ENCODE assay signal across 9 cellular contexts in genomic region chr1:237901284-237901870, GRCh38. TPM values are rescaled to one million over a fixed set of nuclear protein-coding genes. Genes with fewer than 3 reads are reported as not detected.
A peak's percentile ranks its signal among the peaks of the same experiment; 100 is the strongest.
DNase-seq lines count a peak whose midpoint lies in the region; ATAC-seq and TF ChIP-seq lines count a peak whose summit lies in the region.
"Had no signal": no experiment of that assay in that cellular context is flagged by ENCODE, and none has a peak within 500 bp of the region (broad histone marks: within the 10 kb centered on the region; RNA-seq: fewer than 3 reads in every experiment).

No MANE protein-coding gene starts in this region.

- H3F3A ChIP-seq in PC-9 (ENCODE audit: insufficient read depth, low read depth) = no peaks in the 10 kb centered on the region

- peak overlapping the region; percentile 4 for H3K27ac Mint-ChIP-seq in Calu3 (ENCODE audit: unreplicated experiment)
- no peak overlapping the region for H3K27ac Mint-ChIP-seq in activated naive CD4-positive, alpha-beta T cell treated with anti-CD3 and anti-CD28 coated beads, Interleukin-2, amount 10 ng/mL, durations not matched to agents 7 days and 5 days
- H3K27ac Mint-ChIP-seq: dendritic cell treated with granulocyte-macrophage colony-stimulating factor and Interleukin-4, amounts not matched to agents 40 ng/mL and 50 ng/mL, for 4 days had no signal

- no peaks in the 10 kb centered on the region for H4K20me1 ChIP-seq in PC-9 (ENCODE audit: insufficient read depth)

- ATAC-seq in left cardiac atrium = peak; percentile 43 to 44
- no peak for ATAC-seq in GM21737 (IDR thresholded peaks at IDR 0.05; ENCODE audit: unreplicated experiment)

- H2AFZ ChIP-seq in PC-9 = no peak overlapping the region

- no peak overlapping the region for H3K4me3 Mint-ChIP-seq in Calu3 (ENCODE audit: low read depth, unreplicated experiment)
- H3K4me3 Mint-ChIP-seq in activated naive CD4-positive, alpha-beta T cell treated with anti-CD3 and anti-CD28 coated beads, Interleukin-2, amount 10 ng/mL, durations not matched to agents 7 days and 5 days = no peak overlapping the region
- H3K4me3 Mint-ChIP-seq: dendritic cell treated with granulocyte-macrophage colony-stimulating factor and Interleukin-4, amounts not matched to agents 40 ng/mL and 50 ng/mL, for 4 days had no signal

- no peak overlapping the region for H3K27ac ChIP-seq in PC-9

- CTCF ChIA-PET in Calu3 (lab: Charles Lee) (interaction anchor here (0.6 to 1.0 kb wide), 2 partner anchors 37 to 1997 kb away, joined by 3 to 6 read pairs; no protein-coding TSS in a partner anchor), HEK293T (lab: Yijun Ruan, JAX) (interaction anchor here (0.5 to 1.4 kb wide), 7 partner anchors 15 to 1282 kb away, joined by 3 to 5 read pairs (median 4); no protein-coding TSS in a partner anchor), PC-9 (lab: Charles Lee) (no interaction called here)
- CTCF ChIA-PET in activated naive CD4-positive, alpha-beta T cell treated with anti-CD3 and anti-CD28 coated beads, Interleukin-2, amount 10 ng/mL, durations not matched to agents 7 days and 5 days (lab: Charles Lee) = no interaction called here

- no peaks in the 10 kb centered on the region for H3K79me2 ChIP-seq in PC-9 (ENCODE audit: low read depth)

- no peaks in the 10 kb centered on the region for H3K4me1 ChIP-seq in PC-9 (replicated peaks; ENCODE audit: insufficient read depth)

- DNase-seq in Calu3 (peak; percentile 45), HEK293T (ENCODE audit: extremely low spot score) (peak; percentile 56), PC-9 (no peak), left cardiac atrium (peak; percentile 22)
- DNase-seq in activated CD8-positive, alpha-beta memory T cell treated with anti-CD3 and anti-CD28 coated beads, Interleukin-2, amount 50 U/mL, for 48 hours = no peak
- DNase-seq in activated naive CD4-positive, alpha-beta T cell treated with Interleukin-2 at 50 U/mL for 16 hours = no peak
- no peak for DNase-seq in activated naive CD4-positive, alpha-beta T cell treated with anti-CD3 and anti-CD28 coated beads, Interleukin-2, amount 10 ng/mL, durations not matched to agents 7 days and 5 days

- no peak overlapping the region for H3K4me2 ChIP-seq in PC-9

- H3K27me3 Mint-ChIP-seq in Calu3 (ENCODE audit: unreplicated experiment) = no peaks in the 10 kb centered on the region
- H3K27me3 Mint-ChIP-seq in activated naive CD4-positive, alpha-beta T cell treated with anti-CD3 and anti-CD28 coated beads, Interleukin-2, amount 10 ng/mL, durations not matched to agents 7 days and 5 days = no peaks in the 10 kb centered on the region
- H3K27me3 Mint-ChIP-seq: dendritic cell treated with granulocyte-macrophage colony-stimulating factor and Interleukin-4, amounts not matched to agents 40 ng/mL and 50 ng/mL, for 4 days had no signal

- TF ChIP-seq CTCF in Calu3 (IDR thresholded peaks at IDR 0.05; ENCODE audit: unreplicated experiment) (peak; percentile 63), PC-9 (conservative IDR thresholded peaks at IDR 0.05) (peak; percentile 66)

- H3K36me3 Mint-ChIP-seq in Calu3 (ENCODE audit: insufficient read depth, unreplicated experiment) = no peaks in the 10 kb centered on the region
- H3K36me3 Mint-ChIP-seq in activated naive CD4-positive, alpha-beta T cell treated with anti-CD3 and anti-CD28 coated beads, Interleukin-2, amount 10 ng/mL, durations not matched to agents 7 days and 5 days = no peaks in the 10 kb centered on the region

- no peaks in the 10 kb centered on the region for H3K9me3 ChIP-seq in PC-9 (ENCODE audit: insufficient read depth, low read depth)

- POLR2A ChIA-PET in HEK293T (lab: Yijun Ruan, JAX) (no interaction called here), PC-9 (lab: Charles Lee; ENCODE audit: unreplicated experiment) (no interaction called here)

- no peaks in the 10 kb centered on the region for H3K9me2 ChIP-seq in PC-9 (ENCODE audit: insufficient read depth)

- H3K4me3 ChIP-seq in PC-9 = no peak overlapping the region

- H3K27me3 ChIP-seq in PC-9 (ENCODE audit: insufficient read depth, low read depth) = no peaks in the 10 kb centered on the region

- intact Hi-C loops in Calu3 (cut with micrococcal nuclease; ENCODE audit: unreplicated experiment) (no loop called here), PC-9 (cut with micrococcal nuclease; ENCODE audit: unreplicated experiment) (no loop called here), left cardiac atrium (cut with DNase I) (no loop called here)

- BruUV-seq in Calu3 (replicated peaks; lab: Mats Ljungman, UMichigan) (no TSS peak), PC-9 (replicated peaks; lab: Mats Ljungman, UMichigan) (no TSS peak)

- no peaks in the 10 kb centered on the region for H3K36me3 ChIP-seq in PC-9 (ENCODE audit: low read depth)

- H3K9me3 Mint-ChIP-seq in Calu3 (ENCODE audit: low read depth, unreplicated experiment) = peaks cover 3% of the 10 kb centered on the region
- H3K9me3 Mint-ChIP-seq in activated naive CD4-positive, alpha-beta T cell treated with anti-CD3 and anti-CD28 coated beads, Interleukin-2, amount 10 ng/mL, durations not matched to agents 7 days and 5 days = peaks cover 6% of the 10 kb centered on the region

- H3K4me1 Mint-ChIP-seq in Calu3 (ENCODE audit: low read depth, unreplicated experiment) = peaks cover 8% of the 10 kb centered on the region
- no peaks in the 10 kb centered on the region for H3K4me1 Mint-ChIP-seq in activated naive CD4-positive, alpha-beta T cell treated with anti-CD3 and anti-CD28 coated beads, Interleukin-2, amount 10 ng/mL, durations not matched to agents 7 days and 5 days

TF ChIP-seq in HEK293T, 16 proteins besides CTCF, POLR2A, EP300 and RAD21:
- TF ChIP-seq L3MBTL2 (conservative IDR thresholded peaks at IDR 0.05) (no peak), NFRKB (IDR thresholded peaks at IDR 0.05) (no peak), SUZ12 (IDR thresholded peaks at IDR 0.05) (no peak), FOXA1 (IDR thresholded peaks at IDR 0.05) (no peak), FOXM1 (IDR thresholded peaks at IDR 0.05; ENCODE audit: borderline replicate concordance) (no peak), BHLHE40 (IDR thresholded peaks at IDR 0.05; ENCODE audit: borderline replicate concordance) (no peak)
TF ChIP-seq in HEK293T: peak in this region for 0.

RNA-seq across cellular contexts. Expression of gene ZP4, which starts 10.7 kb away (rescaled TPM):
- not detected in 2 replicates for total RNA-seq in Calu3 (2022)
- total RNA-seq in PC-9 (2021) = not detected in 2 replicates
- total RNA-seq in left cardiac atrium = not detected

Comparison
In these comparisons a context has a peak if more than half of its experiments do, and no peak if none do; other contexts are left out.
1. DNase-seq: peak in Calu3 (single experiment), HEK293T (single experiment) and left cardiac atrium (single experiment); none in PC-9 (0 of 2), activated CD8-positive, alpha-beta memory T cell treated with anti-CD3 and anti-CD28 coated beads, Interleukin-2, amount 50 U/mL, for 48 hours (single experiment), activated naive CD4-positive, alpha-beta T cell treated with Interleukin-2 at 50 U/mL for 16 hours (single experiment) and activated naive CD4-positive, alpha-beta T cell treated with anti-CD3 and anti-CD28 coated beads, Interleukin-2, amount 10 ng/mL, durations not matched to agents 7 days and 5 days (single experiment).
2. CTCF ChIA-PET loops: an anchor here in Calu3 (0.6 to 1.0 kb wide) and HEK293T (0.5 to 1.4 kb wide); none called in PC-9 and activated naive CD4-positive, alpha-beta T cell treated with anti-CD3 and anti-CD28 coated beads, Interleukin-2, amount 10 ng/mL, durations not matched to agents 7 days and 5 days.